ENCODE assay signal across 8 cellular contexts in genomic region chr16:50245417-50246298, GRCh38. TPM values are rescaled to one million over a fixed set of nuclear protein-coding genes. Genes with fewer than 3 reads are reported as not detected.
DNase-seq lines count a peak whose midpoint lies in the region; ATAC-seq lines count a peak whose summit lies in the region.

No MANE protein-coding gene starts in this region.

- H3K4me3 ChIP-seq in SK-N-MC (peak overlapping the region; percentile 45; the same call in 1 of the 2 replicates), iPS-11a (ENCODE audit: low read depth, low read length) (peak overlapping the region; percentile 43), skeletal muscle tissue (ENCODE audit: low read length in 3 of 3) (peak overlapping the region; percentile 57 to 70 (median 59))

- H3K9ac ChIP-seq in SK-N-MC (ENCODE audit: insufficient read length), result no peak overlapping the region
- peak overlapping the region; percentile 34 to 64 (median 51) for H3K9ac ChIP-seq in skeletal muscle tissue (ENCODE audit: low read depth in 1 of 3, low read length in 3 of 3)

- ATAC-seq in GM19023 (IDR thresholded peaks at IDR 0.05; ENCODE audit: unreplicated experiment) (peak; percentile 68), HG03280 (IDR thresholded peaks at IDR 0.05; ENCODE audit: unreplicated experiment) (peak; percentile 70)

- DNase-seq in AG20443 (ENCODE audit: low spot score), result peak; percentile 90
- DNase-seq in SK-N-MC (ENCODE audit: low read depth, low spot score), result no peak
- peak; percentile 67 for DNase-seq in amniotic epithelial cell (ENCODE audit: low read depth)
- no peak for DNase-seq in NCI-H526 treated with DMSO at 0.1 percent for 48 hours (lab: John Stamatoyannopoulos, UW)

- H3K27ac ChIP-seq in SK-N-MC (no peak overlapping the region), skeletal muscle tissue (ENCODE audit: low read depth, low read length) (no peak overlapping the region)

- peaks cover 4 to 21% (median 4%) of the 10 kb centered on the region in 3 donors for H3K27me3 ChIP-seq in skeletal muscle tissue (ENCODE audit: control insufficient read depth in 3 of 3, insufficient read depth in 3 of 3, low read length in 3 of 3)

- H3K9me3 ChIP-seq in SK-N-MC (ENCODE audit: low read depth, low read length) (no peaks in the 10 kb centered on the region), skeletal muscle tissue (ENCODE audit: control insufficient read depth in 3 of 3, low read length in 3 of 3) (no peaks in the 10 kb centered on the region)

- peaks cover 12 to 16% (median 14%) of the 10 kb centered on the region in 3 donors for H3K4me1 ChIP-seq in skeletal muscle tissue (ENCODE audit: control insufficient read depth in 3 of 3, insufficient read depth in 3 of 3, low read length in 3 of 3)

- H3K36me3 ChIP-seq in SK-N-MC (ENCODE audit: insufficient read depth, low read length), result no peaks in the 10 kb centered on the region
- H3K36me3 ChIP-seq in skeletal muscle tissue (ENCODE audit: control insufficient read depth in 3 of 3, insufficient read depth in 3 of 3, low read length in 3 of 3), result no peaks in the 10 kb centered on the region

RNA-seq across cellular contexts. Expression of gene ADCY7, which starts 20.7 kb away (rescaled TPM):
- 9.4 TPM for total RNA-seq in skeletal muscle tissue

Comparison
In these comparisons a context has a peak if more than half of its experiments do, and no peak if none do; other contexts are left out.
1. DNase-seq: peak in AG20443 (single experiment) and amniotic epithelial cell (single experiment); none in SK-N-MC (single experiment) and NCI-H526 treated with DMSO at 0.1 percent for 48 hours (single experiment).
2. Peak in every context shown above with its lines, with median percentiles within 50 percentile points of each other: H3K4me3 ChIP-seq.